1 cellular context compared by ENCODE assay signal in the genomic region with DNA sequence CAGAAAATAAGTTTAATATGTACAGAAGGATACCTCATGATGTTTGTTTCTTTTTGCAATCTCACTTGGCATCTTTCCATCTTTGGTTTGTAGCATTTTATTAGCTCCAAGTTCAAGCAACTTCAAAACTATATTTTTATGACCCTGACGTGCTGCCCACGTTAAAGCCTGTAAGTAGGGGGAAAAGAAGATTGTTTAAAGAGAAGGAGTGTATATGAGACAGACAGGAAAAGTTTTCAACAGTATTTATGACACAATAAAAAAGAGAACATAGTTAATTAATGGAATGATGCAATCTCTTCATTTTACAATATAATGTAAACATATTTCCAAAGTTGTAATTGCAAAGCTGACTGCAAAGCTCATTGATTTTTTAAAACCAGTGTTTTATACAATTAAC.
A peak's percentile ranks its signal among the peaks of the same experiment; 100 is the strongest.
TF ChIP-seq lines count a peak whose summit lies in the region.

No MANE protein-coding gene starts in this region.

TF ChIP-seq in K562, 482 proteins besides CTCF, POLR2A, EP300 and RAD21 (continued from another document):
- TF ChIP-seq, protein P1, sequence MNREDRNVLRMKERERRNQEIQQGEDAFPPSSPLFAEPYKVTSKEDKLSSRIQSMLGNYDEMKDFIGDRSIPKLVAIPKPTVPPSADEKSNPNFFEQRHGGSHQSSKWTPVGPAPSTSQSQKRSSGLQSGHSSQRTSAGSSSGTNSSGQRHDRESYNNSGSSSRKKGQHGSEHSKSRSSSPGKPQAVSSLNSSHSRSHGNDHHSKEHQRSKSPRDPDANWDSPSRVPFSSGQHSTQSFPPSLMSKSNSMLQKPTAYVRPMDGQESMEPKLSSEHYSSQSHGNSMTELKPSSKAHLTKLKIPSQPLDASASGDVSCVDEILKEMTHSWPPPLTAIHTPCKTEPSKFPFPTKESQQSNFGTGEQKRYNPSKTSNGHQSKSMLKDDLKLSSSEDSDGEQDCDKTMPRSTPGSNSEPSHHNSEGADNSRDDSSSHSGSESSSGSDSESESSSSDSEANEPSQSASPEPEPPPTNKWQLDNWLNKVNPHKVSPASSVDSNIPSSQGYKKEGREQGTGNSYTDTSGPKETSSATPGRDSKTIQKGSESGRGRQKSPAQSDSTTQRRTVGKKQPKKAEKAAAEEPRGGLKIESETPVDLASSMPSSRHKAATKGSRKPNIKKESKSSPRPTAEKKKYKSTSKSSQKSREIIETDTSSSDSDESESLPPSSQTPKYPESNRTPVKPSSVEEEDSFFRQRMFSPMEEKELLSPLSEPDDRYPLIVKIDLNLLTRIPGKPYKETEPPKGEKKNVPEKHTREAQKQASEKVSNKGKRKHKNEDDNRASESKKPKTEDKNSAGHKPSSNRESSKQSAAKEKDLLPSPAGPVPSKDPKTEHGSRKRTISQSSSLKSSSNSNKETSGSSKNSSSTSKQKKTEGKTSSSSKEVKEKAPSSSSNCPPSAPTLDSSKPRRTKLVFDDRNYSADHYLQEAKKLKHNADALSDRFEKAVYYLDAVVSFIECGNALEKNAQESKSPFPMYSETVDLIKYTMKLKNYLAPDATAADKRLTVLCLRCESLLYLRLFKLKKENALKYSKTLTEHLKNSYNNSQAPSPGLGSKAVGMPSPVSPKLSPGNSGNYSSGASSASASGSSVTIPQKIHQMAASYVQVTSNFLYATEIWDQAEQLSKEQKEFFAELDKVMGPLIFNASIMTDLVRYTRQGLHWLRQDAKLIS (CRISPR knock-in tag; IDR thresholded peaks at IDR 0.05), result no peak
- TF ChIP-seq, protein P2, sequence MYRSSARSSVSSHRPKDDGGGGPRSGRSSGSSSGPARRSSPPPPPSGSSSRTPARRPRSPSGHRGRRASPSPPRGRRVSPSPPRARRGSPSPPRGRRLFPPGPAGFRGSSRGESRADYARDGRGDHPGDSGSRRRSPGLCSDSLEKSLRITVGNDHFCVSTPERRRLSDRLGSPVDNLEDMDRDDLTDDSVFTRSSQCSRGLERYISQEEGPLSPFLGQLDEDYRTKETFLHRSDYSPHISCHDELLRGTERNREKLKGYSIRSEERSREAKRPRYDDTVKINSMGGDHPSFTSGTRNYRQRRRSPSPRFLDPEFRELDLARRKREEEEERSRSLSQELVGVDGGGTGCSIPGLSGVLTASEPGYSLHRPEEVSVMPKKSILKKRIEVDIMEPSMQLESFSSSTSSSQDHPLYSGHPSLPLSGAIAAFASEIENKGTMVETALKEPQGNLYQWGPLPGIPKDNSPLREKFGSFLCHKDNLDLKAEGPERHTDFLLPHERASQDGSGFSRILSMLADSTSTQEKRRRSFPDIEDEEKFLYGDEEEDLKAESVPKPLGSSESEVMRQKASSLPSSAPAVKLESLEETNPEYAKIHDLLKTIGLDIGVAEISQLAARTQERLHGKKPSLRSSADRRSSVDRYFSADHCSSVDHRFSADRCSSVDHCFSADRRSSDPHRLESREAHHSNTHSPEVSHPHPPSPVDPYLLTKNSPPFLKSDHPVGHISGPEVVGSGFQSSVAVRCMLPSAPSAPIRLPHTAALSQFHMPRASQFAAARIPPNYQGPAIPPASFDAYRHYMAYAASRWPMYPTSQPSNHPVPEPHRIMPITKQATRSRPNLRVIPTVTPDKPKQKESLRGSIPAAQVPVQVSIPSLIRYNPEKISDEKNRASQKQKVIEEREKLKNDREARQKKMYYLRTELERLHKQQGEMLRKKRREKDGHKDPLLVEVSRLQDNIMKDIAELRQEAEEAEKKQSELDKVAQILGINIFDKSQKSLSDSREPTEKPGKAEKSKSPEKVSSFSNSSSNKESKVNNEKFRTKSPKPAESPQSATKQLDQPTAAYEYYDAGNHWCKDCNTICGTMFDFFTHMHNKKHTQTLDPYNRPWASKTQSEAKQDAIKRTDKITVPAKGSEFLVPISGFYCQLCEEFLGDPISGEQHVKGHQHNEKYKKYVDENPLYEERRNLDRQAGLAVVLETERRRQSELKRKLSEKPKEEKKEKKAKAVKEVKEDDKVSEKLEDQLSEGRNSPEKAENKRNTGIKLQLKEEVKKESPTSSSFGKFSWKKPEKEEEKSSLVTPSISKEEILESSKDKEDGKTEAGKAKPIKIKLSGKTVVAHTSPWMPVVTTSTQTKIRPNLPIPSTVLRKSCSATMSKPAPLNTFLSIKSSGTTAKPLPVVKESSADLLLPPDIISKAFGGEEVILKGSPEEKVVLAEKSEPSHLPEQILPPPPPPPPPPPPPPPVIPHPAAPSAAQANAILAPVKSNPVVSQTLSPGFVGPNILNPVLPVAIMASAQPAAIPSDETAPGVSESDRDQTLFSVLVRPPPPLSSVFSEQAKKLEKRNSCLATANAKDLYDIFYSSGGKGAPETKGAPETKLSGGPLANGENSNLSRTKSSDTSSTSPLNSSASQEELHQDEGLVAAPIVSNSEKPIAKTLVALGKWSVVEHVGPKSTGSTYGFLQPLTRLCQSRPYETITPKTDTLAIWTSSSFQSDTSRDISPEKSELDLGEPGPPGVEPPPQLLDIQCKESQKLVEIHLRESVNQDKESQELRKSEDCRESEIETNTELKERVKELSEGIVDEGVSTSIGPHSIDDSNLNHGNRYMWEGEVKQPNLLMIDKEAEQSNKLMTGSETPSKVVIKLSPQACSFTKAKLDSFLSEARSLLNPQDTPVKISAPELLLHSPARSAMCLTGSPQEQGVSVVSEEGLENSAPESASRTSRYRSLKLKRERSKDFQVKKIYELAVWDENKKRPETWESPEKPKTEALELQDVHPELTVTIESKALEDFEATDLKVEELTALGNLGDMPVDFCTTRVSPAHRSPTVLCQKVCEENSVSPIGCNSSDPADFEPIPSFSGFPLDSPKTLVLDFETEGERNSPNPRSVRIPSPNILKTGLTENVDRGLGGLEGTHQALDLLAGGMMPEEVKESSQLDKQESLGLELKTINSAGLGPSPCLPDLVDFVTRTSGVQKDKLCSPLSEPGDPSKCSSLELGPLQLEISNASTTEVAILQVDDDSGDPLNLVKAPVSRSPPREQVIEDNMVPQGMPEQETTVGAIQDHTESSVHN (IDR thresholded peaks at IDR 0.05; ENCODE audit: borderline replicate concordance in 1 of 2, low read depth in 1 of 2), result no peak
- no peak for TF ChIP-seq CEBPG (CRISPR knock-in tag; IDR thresholded peaks at IDR 0.05)
- TF ChIP-seq CEBPG (tag; conservative IDR thresholded peaks at IDR 0.05 in 1 of 2, IDR thresholded peaks at IDR 0.05 in 1 of 2), result peak; percentile 53 to 82; a peak in 3 of 4 replicates
- TF ChIP-seq, protein P3, sequence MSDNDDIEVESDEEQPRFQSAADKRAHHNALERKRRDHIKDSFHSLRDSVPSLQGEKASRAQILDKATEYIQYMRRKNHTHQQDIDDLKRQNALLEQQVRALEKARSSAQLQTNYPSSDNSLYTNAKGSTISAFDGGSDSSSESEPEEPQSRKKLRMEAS (CRISPR knock-in tag; IDR thresholded peaks at IDR 0.05), result no peak
- TF ChIP-seq, protein P4, sequence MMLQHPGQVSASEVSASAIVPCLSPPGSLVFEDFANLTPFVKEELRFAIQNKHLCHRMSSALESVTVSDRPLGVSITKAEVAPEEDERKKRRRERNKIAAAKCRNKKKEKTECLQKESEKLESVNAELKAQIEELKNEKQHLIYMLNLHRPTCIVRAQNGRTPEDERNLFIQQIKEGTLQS (IDR thresholded peaks at IDR 0.05), result peak; percentile 57; the same call in 1 of the 2 replicates
- TF ChIP-seq, protein P4 (CRISPR knock-in tag; conservative IDR thresholded peaks at IDR 0.05), result no peak
- no peak for TF ChIP-seq TAF7 (tag; IDR thresholded peaks at IDR 0.05)
- no peak for TF ChIP-seq GATAD2A (IDR thresholded peaks at IDR 0.05)
- no peak for TF ChIP-seq NFXL1 (CRISPR knock-in tag; IDR thresholded peaks at IDR 0.05)
- TF ChIP-seq ZSCAN32 (CRISPR knock-in tag; IDR thresholded peaks at IDR 0.05), result peak; percentile 48; the same call in 1 of the 2 replicates
